In the genomic region with DNA sequence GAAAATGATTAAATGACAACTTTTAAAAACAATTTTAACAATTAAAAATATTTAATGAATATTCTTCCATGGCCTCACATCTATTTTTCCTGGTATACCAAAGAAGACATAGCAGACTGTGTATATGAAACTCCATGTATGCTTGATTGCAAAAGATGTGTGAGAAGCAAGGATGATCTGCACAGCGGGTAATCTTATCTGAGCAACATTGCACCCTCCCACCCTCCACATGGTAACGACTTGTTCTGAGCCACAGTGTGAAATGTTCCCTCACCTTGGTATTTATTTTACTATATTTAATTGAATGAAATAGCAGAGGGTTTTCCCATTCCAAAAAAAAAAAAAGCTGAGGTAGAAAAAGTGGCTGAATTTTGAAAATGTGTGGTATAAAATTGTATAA, we compare ENCODE assay signal across 23 cellular contexts.
"Had no signal": no experiment of that assay in that cellular context is flagged by ENCODE, and none has a peak within 500 bp of the region (broad histone marks: within the 10 kb centered on the region; RNA-seq: fewer than 3 reads in every experiment).

No MANE protein-coding gene starts in this region.

- ATAC-seq: naive thymus-derived CD8-positive, alpha-beta T cell; natural killer cell treated with Interleukin-12 subunit alpha and Interleukin-12 subunit beta and Interleukin-15 and Interleukin-18, amount 100 ng/mL, for 72 hours; psoas muscle; right cardiac atrium; right lobe of liver; stimulated activated effector memory CD8-positive, alpha-beta T cell treated with anti-CD3 and anti-CD28 coated beads, Interleukin-12 subunit alpha, Interleukin-12 subunit beta, amount 100 ng/mL, for 72 hours; stimulated activated naive B cell treated with anti-CD40 and anti-IgM and Interleukin-4, amounts not matched to agents 10 μg/mL and 1 μg/mL and 100 μg/mL, for 72 hours; upper lobe of right lung had no signal

- DNase-seq: naive thymus-derived CD8-positive, alpha-beta T cell; nephron progenitor cell; occipital lobe; ovary; psoas muscle; right cardiac atrium; right lobe of liver; sigmoid colon; small intestine; stimulated activated CD4-positive, alpha-beta T cell treated with anti-CD3 and anti-CD28 coated beads, Interleukin-15, amount 100 ng/mL, for 24 hours; stimulated activated CD4-positive, alpha-beta T cell treated with anti-CD3 and anti-CD28 coated beads, Interleukin-2, amount 100 ng/mL, for 24 hours; stimulated activated CD4-positive, alpha-beta T cell treated with anti-CD3 and anti-CD28 coated beads, Interleukin-2, amount 100 ng/mL, for 48 hours; stimulated activated CD4-positive, alpha-beta T cell treated with anti-CD3 and anti-CD28 coated beads, Interleukin-4, amount 100 ng/mL, for 24 hours; stimulated activated naive B cell treated with anti-CD40 and anti-IgM and Interleukin-4, amounts not matched to agents 10 μg/mL and 1 μg/mL and 100 μg/mL, for 72 hours; stimulated activated naive CD4-positive, alpha-beta T cell treated with Interleukin-2 at 50 U/mL for 16 hours; stomach; testis; tibial artery; transverse colon; upper lobe of right lung; uterus had no signal
